In the genomic region with DNA sequence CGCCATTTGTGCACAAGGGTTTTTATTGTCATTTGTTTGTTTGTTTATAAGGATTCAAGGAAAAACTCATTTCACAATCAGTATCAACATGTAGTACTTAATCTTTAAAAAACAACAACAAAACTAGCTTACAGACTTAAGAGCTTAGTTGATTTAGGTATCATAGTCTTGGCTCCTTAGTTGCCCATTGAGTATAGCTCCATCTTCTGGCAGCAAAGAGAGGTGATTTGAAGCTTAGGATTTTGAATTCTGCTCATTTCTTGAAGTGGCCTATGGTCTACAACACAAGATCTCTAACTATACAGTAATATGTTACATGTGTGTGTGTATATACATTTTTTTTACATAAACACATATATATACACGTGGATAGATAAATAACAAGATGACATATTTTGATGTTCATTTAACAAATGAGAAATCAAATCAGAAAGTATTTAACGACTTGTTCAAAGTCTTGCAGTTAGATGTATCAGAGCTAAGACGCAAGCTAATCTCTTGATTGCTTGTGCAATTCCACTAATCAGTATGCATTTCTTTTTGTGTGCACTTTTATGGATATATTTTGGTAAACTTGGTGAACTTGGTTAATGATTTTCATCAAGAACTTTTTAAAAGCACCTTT, we compare ENCODE assay signal across 9 cellular contexts.
DNase-seq lines count a peak whose midpoint lies in the region; ATAC-seq and TF ChIP-seq lines count a peak whose summit lies in the region.
"Had no signal": no experiment of that assay in that cellular context is flagged by ENCODE, and none has a peak within 500 bp of the region (broad histone marks: within the 10 kb centered on the region; RNA-seq: fewer than 3 reads in every experiment).

No MANE protein-coding gene starts in this region.

- no peaks in the 10 kb centered on the region for H3K27me3 Mint-ChIP-seq in neural crest cell (ENCODE audit: low read depth)
- H3K27me3 Mint-ChIP-seq: activated naive CD8-positive, alpha-beta T cell had no signal

- H3K36me3 Mint-ChIP-seq in neural crest cell (ENCODE audit: low read depth): no peaks in the 10 kb centered on the region

- no peak overlapping the region for H2AFZ ChIP-seq in KMS-11 (ENCODE audit: low read depth)

- H3K4me2 ChIP-seq in KMS-11: no peak overlapping the region

- H3K27ac Mint-ChIP-seq in neural crest cell (ENCODE audit: unreplicated experiment): no peak overlapping the region
- H3K27ac Mint-ChIP-seq: activated naive CD8-positive, alpha-beta T cell had no signal

- no peak overlapping the region for H3K9ac ChIP-seq in KMS-11

- H4K20me1 ChIP-seq in KMS-11 (ENCODE audit: insufficient read depth): no peaks in the 10 kb centered on the region

- no peak overlapping the region for H3K27ac ChIP-seq in KMS-11
- no peak overlapping the region for H3K27ac ChIP-seq in RWPE2 (ENCODE audit: poor library complexity, severe bottlenecking)

- no peak overlapping the region for H3K4me3 Mint-ChIP-seq in neural crest cell
- H3K4me3 Mint-ChIP-seq: activated naive CD8-positive, alpha-beta T cell had no signal

- H3K4me1 Mint-ChIP-seq in neural crest cell: no peaks in the 10 kb centered on the region

- H3K9me3 ChIP-seq in RWPE2 (ENCODE audit: severe bottlenecking): no peaks in the 10 kb centered on the region

- H3K36me3 ChIP-seq in KMS-11 (ENCODE audit: insufficient read depth): no peaks in the 10 kb centered on the region
- no peaks in the 10 kb centered on the region for H3K36me3 ChIP-seq in RWPE2 (ENCODE audit: low read depth)

- H3K79me2 ChIP-seq in KMS-11 (ENCODE audit: insufficient read depth, low read depth): no peaks in the 10 kb centered on the region

- peak; percentile 66 for DNase-seq in NCI-H1092 treated with DMSO at 0.1 percent for 48 hours (lab: John Stamatoyannopoulos, UW)
- DNase-seq in NCI-H1092 (lab: John Stamatoyannopoulos, UW): no peak
- DNase-seq in RWPE2 (ENCODE audit: low spot score): no peak
- peak; percentile 72 for DNase-seq in epithelial cell of esophagus (ENCODE audit: low read depth)
- no peak for DNase-seq in neural crest cell (ENCODE audit: low read depth, low spot score)
- no peak for DNase-seq in ureter (ENCODE audit: low spot score)

- ATAC-seq in RWPE2 (ENCODE audit: low read depth) (peak; percentile 58; the same call in 2 of the 3 replicates), GM19452 (IDR thresholded peaks at IDR 0.05; ENCODE audit: unreplicated experiment) (no peak)

- TF ChIP-seq CTCF in KMS-11 (conservative IDR thresholded peaks at IDR 0.05; ENCODE audit: low read depth, low read length) (peak; percentile 82), RWPE2 (IDR thresholded peaks at IDR 0.05; ENCODE audit: poor library complexity, severe bottlenecking) (peak; percentile 78), epithelial cell of esophagus (IDR thresholded peaks at IDR 0.05; ENCODE audit: insufficient read depth, low read depth, low read length, missing control alignments) (peak; percentile 90), neural crest cell (conservative IDR thresholded peaks at IDR 0.05) (peak; percentile 77)

- H3K4me3 ChIP-seq in KMS-11 (IDR thresholded peaks at IDR 0.05; ENCODE audit: insufficient read depth, low read depth, low read length): no peak overlapping the region
- H3K4me3 ChIP-seq in RWPE2 (ENCODE audit: severe bottlenecking): no peak overlapping the region
- no peak overlapping the region for H3K4me3 ChIP-seq in epithelial cell of esophagus (ENCODE audit: low read length)

- H3K9me3 Mint-ChIP-seq in neural crest cell: peaks cover 6% of the 10 kb centered on the region

- H3K4me1 ChIP-seq in KMS-11 (ENCODE audit: low read depth, poor library complexity, severe bottlenecking) (peaks cover 5% of the 10 kb centered on the region), RWPE2 (ENCODE audit: insufficient read depth, poor library complexity, severe bottlenecking) (no peaks in the 10 kb centered on the region)

- H3K27me3 ChIP-seq in KMS-11 (ENCODE audit: insufficient read depth, low read depth) (no peaks in the 10 kb centered on the region), RWPE2 (ENCODE audit: insufficient read depth, poor library complexity, severe bottlenecking) (no peaks in the 10 kb centered on the region)

Comparison
In these comparisons a context has a peak if more than half of its experiments do, and no peak if none do; other contexts are left out.
1. DNase-seq: peak in NCI-H1092 treated with DMSO at 0.1 percent for 48 hours (single experiment) and epithelial cell of esophagus (single experiment); none in NCI-H1092 (single experiment), RWPE2 (single experiment), neural crest cell (single experiment) and ureter (single experiment).
2. Peak in every context shown above with its lines, with median percentiles within 50 percentile points of each other: CTCF ChIP-seq.